Comparison of ENCODE assay signal across 25 cellular contexts in the genomic region with DNA sequence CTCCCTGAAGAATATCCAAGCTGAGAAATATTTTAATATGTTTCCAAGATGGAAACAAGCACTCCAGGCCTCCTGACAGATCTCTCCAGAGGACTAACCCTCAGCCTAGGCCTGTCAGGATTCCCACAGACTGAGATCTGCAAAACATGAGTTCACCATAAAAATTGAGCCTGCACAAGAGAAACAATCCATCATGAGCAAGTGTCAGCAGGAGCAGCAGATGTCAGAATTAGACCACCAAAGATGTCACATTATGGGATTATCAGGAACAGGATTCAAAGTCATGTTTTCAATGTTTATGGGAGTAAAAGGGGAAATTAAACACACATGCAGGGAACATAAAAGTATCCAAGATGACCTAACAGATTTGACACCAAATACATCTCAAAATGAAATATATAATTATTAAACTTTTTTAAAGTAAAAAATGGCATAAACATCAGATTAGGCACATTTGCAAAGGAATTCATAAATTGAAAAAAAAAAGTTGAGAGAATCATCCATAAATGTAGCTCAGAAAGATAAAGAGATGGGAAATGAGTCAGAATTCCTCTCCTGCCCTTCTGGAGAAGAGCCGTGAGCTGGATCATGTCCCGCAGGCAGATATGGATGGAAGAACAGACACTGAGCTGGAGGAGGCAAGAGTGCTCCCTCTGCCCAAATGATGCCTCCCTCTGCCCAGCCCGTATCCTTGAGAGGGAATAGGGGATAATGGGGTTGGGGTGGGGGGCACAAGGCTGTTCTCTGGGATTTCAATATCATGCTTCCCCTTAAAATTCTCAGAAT.
DNase-seq lines count a peak whose midpoint lies in the region; FAIRE-seq and TF ChIP-seq lines count a peak whose summit lies in the region.
"Had no signal": no experiment of that assay in that cellular context is flagged by ENCODE, and none has a peak within 500 bp of the region (broad histone marks: within the 10 kb centered on the region; RNA-seq: fewer than 3 reads in every experiment).

No MANE protein-coding gene starts in this region.

- H3K9me3 Mint-ChIP-seq in nephron (no peaks in the 10 kb centered on the region), neural progenitor cell (peaks cover 2% of the 10 kb centered on the region)
- H3K9me3 Mint-ChIP-seq: activated naive CD8-positive, alpha-beta T cell treated with anti-CD3 and anti-CD28 coated beads, Interleukin-2, amount 50 U/mL, for 24 hours; stimulated activated memory B cell treated with anti-CD40 and anti-IgM and Interleukin-4, amounts not matched to agents 10 μg/mL and 1 μg/mL and 100 μg/mL, for 72 hours had no signal

- no peaks in the 10 kb centered on the region for H3F3A ChIP-seq in neural progenitor cell (ENCODE audit: low read depth)

- intact Hi-C loops in adrenal gland (cut with DNase I), result no loop called here

- no peak for TF ChIP-seq POLR2A in adrenal gland (IDR thresholded peaks at IDR 0.05)
- no peak for TF ChIP-seq POLR2A in GM12892 (IDR thresholded peaks at IDR 0.05; ENCODE audit: low read depth, low read length)

- no peaks in the 10 kb centered on the region for H3K36me3 Mint-ChIP-seq in nephron (ENCODE audit: low read depth)
- H3K36me3 Mint-ChIP-seq in neural progenitor cell, result no peaks in the 10 kb centered on the region
- H3K36me3 Mint-ChIP-seq: brain; stimulated activated memory B cell treated with anti-CD40 and anti-IgM and Interleukin-4, amounts not matched to agents 10 μg/mL and 1 μg/mL and 100 μg/mL, for 72 hours had no signal

- peak; percentile 54 for DNase-seq in AG08395 (ENCODE audit: low spot score)
- peak; percentile 11 for DNase-seq in H7
- DNase-seq in adrenal gland, result peak in 4 of 7 donors; percentile 39 to 64 (median 48)
- no peak for DNase-seq in NCI-H146 treated with DMSO at 0.1 percent for 48 hours (lab: John Stamatoyannopoulos, UW; ENCODE audit: unreplicated experiment)
- no peak for DNase-seq in GM12892 (ENCODE audit: insufficient read length)
- DNase-seq in RCC 7860 (ENCODE audit: low spot score), result no peak
- no peak for DNase-seq in neural progenitor cell (ENCODE audit: low spot score)
- DNase-seq: activated gamma-delta T cell treated with Interleukin-2 at 50 U/mL for 16 hours; activated naive CD8-positive, alpha-beta T cell treated with anti-CD3 and anti-CD28 coated beads, Interleukin-2, amount 50 U/mL, for 24 hours; activated T-cell treated with anti-CD3 and anti-CD28 coated beads, Interleukin-2, amount 50 U/mL, for 1 hour; DMS79 treated with DMSO at 0.1 percent for 48 hours; esophagus squamous epithelium; MG63; NCI-H1417 treated with DMSO at 0.1 percent for 48 hours; NCI-H526; stimulated activated CD4-positive, alpha-beta T cell treated with anti-CD3 and anti-CD28 coated beads, Interleukin-2, amount 100 ng/mL, for 48 hours; T-helper 17 cell had no signal

- H3K4me3 ChIP-seq in H7 (ENCODE audit: insufficient read depth, low read depth, low read length) (no peak overlapping the region), adrenal gland (no peak overlapping the region), neural progenitor cell (no peak overlapping the region)
- H3K4me3 ChIP-seq: A549; BLaER1 treated with 17β-estradiol and CSF1 and Interleukin-3, amounts not matched to agents 10 nM and 100 nM; coronary artery; esophagus squamous epithelium; MG63; suprapubic skin had no signal

- no peak overlapping the region for H3K9ac ChIP-seq in neural progenitor cell
- H3K9ac ChIP-seq: BLaER1 treated with 17β-estradiol and CSF1 and Interleukin-3, amounts not matched to agents 10 nM and 100 nM had no signal

- H3K4me1 ChIP-seq in adrenal gland (replicated peaks in 1 of 2) (no peaks in the 10 kb centered on the region), neural progenitor cell (no peaks in the 10 kb centered on the region)
- H3K4me1 ChIP-seq: A549 had no signal

- peak overlapping the region in 2 of 3 experiments; percentile 29 to 55 for H3K27ac Mint-ChIP-seq in nephron
- no peak overlapping the region for H3K27ac Mint-ChIP-seq in neural progenitor cell
- H3K27ac Mint-ChIP-seq: activated naive CD8-positive, alpha-beta T cell treated with anti-CD3 and anti-CD28 coated beads, Interleukin-2, amount 50 U/mL, for 24 hours; stimulated activated memory B cell treated with anti-CD40 and anti-IgM and Interleukin-4, amounts not matched to agents 10 μg/mL and 1 μg/mL and 100 μg/mL, for 72 hours; T-helper 17 cell had no signal

- H3K27ac ChIP-seq in adrenal gland (no peak overlapping the region), neural progenitor cell (no peak overlapping the region)
- H3K27ac ChIP-seq: A549; BLaER1 treated with 17β-estradiol and CSF1 and Interleukin-3, amounts not matched to agents 10 nM and 100 nM; coronary artery; esophagus squamous epithelium; neutrophil; suprapubic skin had no signal

- H3K4me1 Mint-ChIP-seq in nephron, result peaks cover 42% of the 10 kb centered on the region
- H3K4me1 Mint-ChIP-seq in neural progenitor cell, result peaks cover 5% of the 10 kb centered on the region
- H3K4me1 Mint-ChIP-seq: activated naive CD8-positive, alpha-beta T cell treated with anti-CD3 and anti-CD28 coated beads, Interleukin-2, amount 50 U/mL, for 24 hours; stimulated activated memory B cell treated with anti-CD40 and anti-IgM and Interleukin-4, amounts not matched to agents 10 μg/mL and 1 μg/mL and 100 μg/mL, for 72 hours; T-helper 17 cell had no signal

- no peak for FAIRE-seq in GM12892 (lab: Jason Lieb, UNC)
- FAIRE-seq in RCC 7860 (lab: Jason Lieb, UNC), result no peak
- FAIRE-seq: A549 had no signal

- 22 to 44% (median 29%) methylated on average over 3 of the region's 3 CpGs for WGBS in adrenal gland, 4 donors

- no peak overlapping the region for H3K4me2 ChIP-seq in neural progenitor cell
- H3K4me2 ChIP-seq: A549; BLaER1 treated with 17β-estradiol and CSF1 and Interleukin-3, amounts not matched to agents 10 nM and 100 nM had no signal

- no peaks in the 10 kb centered on the region for H4K20me1 ChIP-seq in neural progenitor cell (ENCODE audit: low read depth)
- H4K20me1 ChIP-seq: BLaER1 treated with 17β-estradiol and CSF1 and Interleukin-3, amounts not matched to agents 10 nM and 100 nM had no signal

- H3K4me3 Mint-ChIP-seq in nephron, result peak overlapping the region in 1 of 3 experiments; percentile 2
- H3K4me3 Mint-ChIP-seq in neural progenitor cell, result no peak overlapping the region
- H3K4me3 Mint-ChIP-seq: activated naive CD8-positive, alpha-beta T cell treated with anti-CD3 and anti-CD28 coated beads, Interleukin-2, amount 50 U/mL, for 24 hours; brain; stimulated activated memory B cell treated with anti-CD40 and anti-IgM and Interleukin-4, amounts not matched to agents 10 μg/mL and 1 μg/mL and 100 μg/mL, for 72 hours; T-helper 17 cell had no signal

- H3K9me3 ChIP-seq in adrenal gland (replicated peaks in 1 of 3) (no peaks in the 10 kb centered on the region), neural progenitor cell (ENCODE audit: low read depth) (no peaks in the 10 kb centered on the region)
- H3K9me3 ChIP-seq: MG63, neutrophil had no signal

- H2AFZ ChIP-seq in neural progenitor cell (replicated peaks), result no peak overlapping the region

- no peaks in the 10 kb centered on the region for H3K79me2 ChIP-seq in neural progenitor cell (ENCODE audit: low read depth)

- TF ChIP-seq CTCF in adrenal gland (IDR thresholded peaks at IDR 0.05) (no peak), nephron (IDR thresholded peaks at IDR 0.05; ENCODE audit: unreplicated experiment in 3 of 3) (no peak), neural progenitor cell (IDR thresholded peaks at IDR 0.05) (no peak)

- H3K36me3 ChIP-seq in H7 (replicated peaks; ENCODE audit: control insufficient read depth, insufficient read depth, low read length) (no peaks in the 10 kb centered on the region), adrenal gland (replicated peaks in 1 of 2) (no peaks in the 10 kb centered on the region), neural progenitor cell (no peaks in the 10 kb centered on the region)
- H3K36me3 ChIP-seq: BLaER1 treated with 17β-estradiol and CSF1 and Interleukin-3, amounts not matched to agents 10 nM and 100 nM; esophagus squamous epithelium; MG63; neutrophil; suprapubic skin had no signal

- H3K27me3 Mint-ChIP-seq in nephron (ENCODE audit: low read depth) (peaks cover 33% of the 10 kb centered on the region), neural progenitor cell (ENCODE audit: insufficient read depth, low read depth) (peaks cover 11% of the 10 kb centered on the region)

- H3K27me3 ChIP-seq in H7 (ENCODE audit: control insufficient read depth, insufficient read depth, low read length) (no peaks in the 10 kb centered on the region; the same call in 1 of the 2 replicates), adrenal gland (no peaks in the 10 kb centered on the region), neural progenitor cell (no peaks in the 10 kb centered on the region)
- H3K27me3 ChIP-seq: BLaER1 treated with 17β-estradiol and CSF1 and Interleukin-3, amounts not matched to agents 10 nM and 100 nM; MG63; neutrophil; suprapubic skin had no signal

Comparison
In these comparisons a context has a peak if more than half of its experiments do, and no peak if none do; other contexts are left out.
1. DNase-seq: peak in AG08395 (single experiment), H7 (single experiment) and adrenal gland (4 of 7); none in NCI-H146 treated with DMSO at 0.1 percent for 48 hours (single experiment), GM12892 (single experiment), RCC 7860 (single experiment) and neural progenitor cell (single experiment).